19 cellular contexts compared by ENCODE assay signal in the genomic region with DNA sequence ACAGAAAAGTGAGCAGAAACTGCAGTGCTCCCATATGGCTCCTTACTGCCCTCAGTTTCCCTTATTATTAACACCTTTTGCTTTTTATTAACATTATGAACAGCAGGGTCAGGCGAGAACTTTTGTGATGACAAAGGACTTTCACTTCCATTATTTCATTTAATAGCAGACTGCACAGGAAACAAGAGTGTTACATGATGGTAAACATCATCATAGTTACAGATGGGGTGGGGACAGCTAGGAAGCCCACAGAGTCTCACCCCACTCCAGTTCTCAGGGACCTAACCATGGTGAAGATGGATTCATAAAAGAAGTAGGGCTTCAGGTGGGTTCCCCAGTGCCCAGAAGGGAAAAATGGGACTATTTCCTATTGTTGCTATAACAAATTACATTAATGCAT.
DNase-seq lines count a peak whose midpoint lies in the region; ATAC-seq and TF ChIP-seq lines count a peak whose summit lies in the region.
"Had no signal": no experiment of that assay in that cellular context is flagged by ENCODE, and none has a peak within 500 bp of the region (broad histone marks: within the 10 kb centered on the region; RNA-seq: fewer than 3 reads in every experiment).

No MANE protein-coding gene starts in this region.

- no peak overlapping the region for H3K27ac Mint-ChIP-seq in naive thymus-derived CD4-positive, alpha-beta T cell

- POLR2A ChIA-PET in naive thymus-derived CD4-positive, alpha-beta T cell (lab: Charles Lee) = no interaction called here

- no peaks in the 10 kb centered on the region for H3K36me3 ChIP-seq in naive thymus-derived CD4-positive, alpha-beta T cell (ENCODE audit: control insufficient read depth in 2 of 3, insufficient read depth in 3 of 3, low read length in 3 of 3)
- H3K36me3 ChIP-seq in left lung = no peaks in the 10 kb centered on the region
- H3K36me3 ChIP-seq: BLaER1 treated with 17β-estradiol and CSF1 and Interleukin-3, amounts not matched to agents 10 nM and 100 nM; SJSA1 had no signal

- no peak overlapping the region for H3K27ac ChIP-seq in naive thymus-derived CD4-positive, alpha-beta T cell (ENCODE audit: low read depth, low read length)
- H3K27ac ChIP-seq in left lung = no peak overlapping the region
- H3K27ac ChIP-seq: SJSA1 had no signal

- peaks cover 0 to 6% (median 0%) of the 10 kb centered on the region in 5 donors for H3K36me3 Mint-ChIP-seq in naive thymus-derived CD4-positive, alpha-beta T cell
- H3K36me3 Mint-ChIP-seq: CD8-positive, alpha-beta memory T cell had no signal

- peaks cover 42 to 79% (median 49%) of the 10 kb centered on the region in 5 donors for H3K27me3 Mint-ChIP-seq in naive thymus-derived CD4-positive, alpha-beta T cell

- TF ChIP-seq CTCF in left lung (IDR thresholded peaks at IDR 0.05) = no peak

- DNase-seq in Right ventricle myocardium superior = no peak
- no peak for DNase-seq in Right ventricle myocardium inferior (ENCODE audit: missing footprints)
- DNase-seq in NOMO-1 treated with dmso at 0.1 percent for 144 hours (lab: John Stamatoyannopoulos, UW; ENCODE audit: unreplicated experiment) = peak; percentile 5
- DNase-seq in naive thymus-derived CD4-positive, alpha-beta T cell = no peak
- no peak for DNase-seq in epidermal melanocyte (ENCODE audit: insufficient read length, low spot score)
- DNase-seq in left lung = no peak
- DNase-seq: 8988T; Calu3; CD8-positive, alpha-beta memory T cell; Kasumi-1; NCI-H1105; NCI-H2081; NCI-H524 treated with DMSO at 0.1 percent for 48 hours; T-helper 1 cell had no signal

- H3K4me1 Mint-ChIP-seq in naive thymus-derived CD4-positive, alpha-beta T cell = peaks cover 12 to 23% (median 23%) of the 10 kb centered on the region in 7 donors

- CTCF ChIA-PET in naive thymus-derived CD4-positive, alpha-beta T cell (lab: Charles Lee) = no interaction called here

- H3K9me3 Mint-ChIP-seq in naive thymus-derived CD4-positive, alpha-beta T cell = peaks cover 0 to 35% (median 12%) of the 10 kb centered on the region in 11 donors

- intact Hi-C loops in Right ventricle myocardium superior (cut with DNase I) (no loop called here), Right ventricle myocardium inferior (cut with DNase I) (no loop called here), left lung (cut with DNase I) (no loop called here)
- intact Hi-C loops in naive thymus-derived CD4-positive, alpha-beta T cell (cut with micrococcal nuclease) = loop anchor here in 1 of 2 donors (10.0 kb wide), 1 partner anchor 167 kb away; no protein-coding TSS in a partner anchor

- peak; percentile 34 for ATAC-seq in Right ventricle myocardium superior (ENCODE audit: poor library complexity)
- no peak for ATAC-seq in Right ventricle myocardium inferior
- ATAC-seq in HG03342 (IDR thresholded peaks at IDR 0.05; ENCODE audit: unreplicated experiment) = peak; percentile 56
- ATAC-seq in naive thymus-derived CD4-positive, alpha-beta T cell = peak; percentile 53
- ATAC-seq in left lung = no peak
- ATAC-seq in GM18858 (IDR thresholded peaks at IDR 0.05; ENCODE audit: unreplicated experiment) = no peak
- ATAC-seq: Panc1 had no signal

- H3K4me3 Mint-ChIP-seq in naive thymus-derived CD4-positive, alpha-beta T cell = no peak overlapping the region
- H3K4me3 Mint-ChIP-seq: CD8-positive, alpha-beta memory T cell had no signal

- no peak overlapping the region for H3K4me3 ChIP-seq in naive thymus-derived CD4-positive, alpha-beta T cell (ENCODE audit: low read length)
- H3K4me3 ChIP-seq in left lung = no peak overlapping the region
- H3K4me3 ChIP-seq: BLaER1 treated with 17β-estradiol and CSF1 and Interleukin-3, amounts not matched to agents 10 nM and 100 nM; SJSA1 had no signal

- peaks cover 9 to 16% of the 10 kb centered on the region in 2 donors for H3K4me1 ChIP-seq in naive thymus-derived CD4-positive, alpha-beta T cell (ENCODE audit: control insufficient read depth in 2 of 2, insufficient read depth in 2 of 2, low read length in 2 of 2)
- peaks cover 4 to 11% of the 10 kb centered on the region in 2 donors for H3K4me1 ChIP-seq in left lung

- peaks cover 0 to 4% of the 10 kb centered on the region in 2 donors for H3K27me3 ChIP-seq in naive thymus-derived CD4-positive, alpha-beta T cell (ENCODE audit: control insufficient read depth in 2 of 2, insufficient read depth in 2 of 2, low read length in 2 of 2)
- H3K27me3 ChIP-seq in left lung = no peaks in the 10 kb centered on the region
- H3K27me3 ChIP-seq: BLaER1 treated with 17β-estradiol and CSF1 and Interleukin-3, amounts not matched to agents 10 nM and 100 nM; SJSA1 had no signal

- peaks cover 0 to 4% (median 0%) of the 10 kb centered on the region in 3 experiments for H3K9me3 ChIP-seq in naive thymus-derived CD4-positive, alpha-beta T cell (ENCODE audit: control insufficient read depth in 2 of 3, low read length in 3 of 3)
- no peaks in the 10 kb centered on the region for H3K9me3 ChIP-seq in left lung
- H3K9me3 ChIP-seq: SJSA1 had no signal

Comparison
In these comparisons a context has a peak if more than half of its experiments do, and no peak if none do; other contexts are left out.
1. ATAC-seq: peak in Right ventricle myocardium superior (single experiment), HG03342 (single experiment) and naive thymus-derived CD4-positive, alpha-beta T cell (single experiment); none in Right ventricle myocardium inferior (single experiment), left lung (single experiment) and GM18858 (single experiment).